ENCODE assay signal across 28 cellular contexts in genomic region chr22:43846966-43847365, GRCh38. TPM values are rescaled to one million over a fixed set of nuclear protein-coding genes. Genes with fewer than 3 reads are reported as not detected.
"Had no signal": no experiment of that assay in that cellular context is flagged by ENCODE, and none has a peak within 500 bp of the region (broad histone marks: within the 10 kb centered on the region; RNA-seq: fewer than 3 reads in every experiment).

No MANE protein-coding gene starts in this region.

- H3K9me3 Mint-ChIP-seq: activated CD4-positive, alpha-beta memory T cell treated with anti-CD3 and anti-CD28 coated beads for 36 hours; activated CD4-positive, alpha-beta T cell treated with anti-CD3 and anti-CD28 coated beads, Interleukin-2, amount 10 ng/mL, durations not matched to agents 7 days and 5 days; activated naive CD4-positive, alpha-beta T cell treated with anti-CD3 and anti-CD28 coated beads, Interleukin-2, amount 10 ng/mL, durations not matched to agents 7 days and 5 days; activated T-cell treated with anti-CD3 and anti-CD28 coated beads, Interleukin-2, amount 50 U/mL, for 4 hours; T-cell had no signal

- H3K27me3 Mint-ChIP-seq: activated CD4-positive, alpha-beta T cell treated with anti-CD3 and anti-CD28 coated beads, Interleukin-2, amount 10 ng/mL, durations not matched to agents 7 days and 5 days had no signal

- H3K4me3 ChIP-seq: body of pancreas, MG63, SK-N-MC had no signal

- DNase-seq: activated CD4-positive, alpha-beta memory T cell treated with anti-CD3 and anti-CD28 coated beads for 36 hours; activated CD4-positive, alpha-beta T cell treated with anti-CD3 and anti-CD28 coated beads, Interleukin-2, amount 10 ng/mL, durations not matched to agents 7 days and 5 days; activated CD4-positive, CD25-positive, alpha-beta regulatory T cell; activated CD8-positive, alpha-beta memory T cell treated with anti-CD3 and anti-CD28 coated beads for 24 hours; activated gamma-delta T cell; activated T-cell treated with anti-CD3 and anti-CD28 coated beads, Interleukin-2, amount 50 U/mL, for 4 hours; MG63; MV-4-11; NCI-H1092 treated with DMSO at 0.1 percent for 48 hours; NCI-H1417 treated with DMSO at 0.1 percent for 48 hours; NCI-H1694; NCI-H2029 treated with DMSO at 0.1 percent for 48 hours; NCI-H345; NCI-H510A treated with DMSO at 0.1 percent for 48 hours; NCI-H69; NK-92 treated with Interleukin-12 subunit alpha and Interleukin-12 subunit beta, amount 100 ng/mL, for 24 hours; OCI-M1; RPMI8226; T-cell; T-helper 2 cell; T1000 had no signal

- H3K27ac ChIP-seq: body of pancreas, SK-N-MC had no signal

- H3K36me3 Mint-ChIP-seq: activated CD4-positive, alpha-beta memory T cell treated with anti-CD3 and anti-CD28 coated beads for 36 hours; activated naive CD4-positive, alpha-beta T cell treated with anti-CD3 and anti-CD28 coated beads, Interleukin-2, amount 10 ng/mL, durations not matched to agents 7 days and 5 days; T-cell had no signal

- H3K4me3 Mint-ChIP-seq: activated CD4-positive, alpha-beta memory T cell treated with anti-CD3 and anti-CD28 coated beads for 36 hours; activated CD4-positive, alpha-beta T cell treated with anti-CD3 and anti-CD28 coated beads, Interleukin-2, amount 10 ng/mL, durations not matched to agents 7 days and 5 days; activated naive CD4-positive, alpha-beta T cell treated with anti-CD3 and anti-CD28 coated beads, Interleukin-2, amount 10 ng/mL, durations not matched to agents 7 days and 5 days; activated T-cell treated with anti-CD3 and anti-CD28 coated beads, Interleukin-2, amount 50 U/mL, for 4 hours; T-cell had no signal

- H3K27me3 ChIP-seq: body of pancreas, MG63 had no signal

- H3K36me3 ChIP-seq: MG63 had no signal

- H3K27ac Mint-ChIP-seq: activated CD4-positive, alpha-beta memory T cell treated with anti-CD3 and anti-CD28 coated beads for 36 hours; activated CD4-positive, alpha-beta T cell treated with anti-CD3 and anti-CD28 coated beads, Interleukin-2, amount 10 ng/mL, durations not matched to agents 7 days and 5 days; activated naive CD4-positive, alpha-beta T cell treated with anti-CD3 and anti-CD28 coated beads, Interleukin-2, amount 10 ng/mL, durations not matched to agents 7 days and 5 days; T-cell had no signal

- H3K9me3 ChIP-seq: body of pancreas, MG63 had no signal

- H3K4me1 Mint-ChIP-seq: activated CD4-positive, alpha-beta T cell treated with anti-CD3 and anti-CD28 coated beads, Interleukin-2, amount 10 ng/mL, durations not matched to agents 7 days and 5 days; activated naive CD4-positive, alpha-beta T cell treated with anti-CD3 and anti-CD28 coated beads, Interleukin-2, amount 10 ng/mL, durations not matched to agents 7 days and 5 days; T-cell had no signal

- ATAC-seq: activated T-cell treated with anti-CD3 and anti-CD28 coated beads, Interleukin-2, amount 50 U/mL, for 4 hours; body of pancreas; Panc1; Right ventricle myocardium inferior; T-cell had no signal

RNA-seq across cellular contexts. Expression of gene SULT4A1, which starts 15.3 kb away (rescaled TPM):
- total RNA-seq: activated CD4-positive, alpha-beta memory T cell treated with anti-CD3 and anti-CD28 coated beads for 36 hours; activated CD4-positive, alpha-beta T cell treated with anti-CD3 and anti-CD28 coated beads, Interleukin-2, amount 10 ng/mL, durations not matched to agents 7 days and 5 days; activated T-cell treated with anti-CD3 and anti-CD28 coated beads, Interleukin-2, amount 50 U/mL, for 4 hours; aorta; T-cell had no signal

RNA-seq across cellular contexts. Expression of gene PNPLA5, which starts 44.8 kb away (rescaled TPM):
- total RNA-seq: activated CD4-positive, alpha-beta memory T cell treated with anti-CD3 and anti-CD28 coated beads for 36 hours; activated CD4-positive, alpha-beta T cell treated with anti-CD3 and anti-CD28 coated beads, Interleukin-2, amount 10 ng/mL, durations not matched to agents 7 days and 5 days; activated T-cell treated with anti-CD3 and anti-CD28 coated beads, Interleukin-2, amount 50 U/mL, for 4 hours; aorta; body of pancreas; bronchial epithelial cell; Right ventricle myocardium inferior; T-cell had no signal
